In genomic region chr7:155343661-155344121, GRCh38 we compare ENCODE assay signal across 1 cellular context.
TF ChIP-seq lines count a peak whose summit lies in the region.

No MANE protein-coding gene starts in this region.

TF ChIP-seq in H1, 55 proteins besides CTCF, POLR2A, EP300 and RAD21:
- TF ChIP-seq USF2 (IDR thresholded peaks at IDR 0.05; ENCODE audit: low read length) = no peak
- TF ChIP-seq YY1 (IDR thresholded peaks at IDR 0.05; ENCODE audit: low read depth, low read length) = no peak
- no peak for TF ChIP-seq BACH1 (IDR thresholded peaks at IDR 0.05; ENCODE audit: low read length)
- TF ChIP-seq SP4 (IDR thresholded peaks at IDR 0.05; ENCODE audit: low read length) = no peak
- no peak for TF ChIP-seq BCL11A (IDR thresholded peaks at IDR 0.05; ENCODE audit: low read depth in 2 of 2, low read length in 2 of 2)
- no peak for TF ChIP-seq SIX5 (IDR thresholded peaks at IDR 0.05; ENCODE audit: low read depth, low read length)
- TF ChIP-seq JUN (IDR thresholded peaks at IDR 0.05; ENCODE audit: low read depth, low read length) = no peak
- TF ChIP-seq SIRT6 (IDR thresholded peaks at IDR 0.05; ENCODE audit: low read length) = no peak
- no peak for TF ChIP-seq GTF2F1 (IDR thresholded peaks at IDR 0.05; ENCODE audit: borderline replicate concordance, low read depth, low read length)
- TF ChIP-seq ASH2L (IDR thresholded peaks at IDR 0.05; ENCODE audit: low read length) = no peak
- TF ChIP-seq NRF1 (IDR thresholded peaks at IDR 0.05; ENCODE audit: low read depth, low read length) = no peak
- no peak for TF ChIP-seq CHD7 (IDR thresholded peaks at IDR 0.05; ENCODE audit: insufficient replicate concordance, low read length)
- TF ChIP-seq CBX5 (IDR thresholded peaks at IDR 0.05; ENCODE audit: low read depth, low read length) = no peak
- TF ChIP-seq NANOG (IDR thresholded peaks at IDR 0.05; ENCODE audit: insufficient read depth, low read depth, low read length, poor library complexity, severe bottlenecking) = no peak
- TF ChIP-seq PHF8 (conservative IDR thresholded peaks at IDR 0.05; ENCODE audit: low read depth, low read length) = no peak
- no peak for TF ChIP-seq SIN3A (conservative IDR thresholded peaks at IDR 0.05 in 1 of 2, IDR thresholded peaks at IDR 0.05 in 1 of 2; ENCODE audit: low read depth in 1 of 2, low read length in 2 of 2)
- no peak for TF ChIP-seq CREB1 (IDR thresholded peaks at IDR 0.05)
- TF ChIP-seq BRCA1 (IDR thresholded peaks at IDR 0.05; ENCODE audit: low read depth, low read length) = no peak
- no peak for TF ChIP-seq TBP (IDR thresholded peaks at IDR 0.05; ENCODE audit: low read depth, low read length)
- TF ChIP-seq POLR2AphosphoS5 (IDR thresholded peaks at IDR 0.05; ENCODE audit: low read depth, low read length) = no peak
